Comparison of ENCODE assay signal across 1 cellular context in genomic region chr20:6074145-6074561, GRCh38.
TF ChIP-seq lines count a peak whose summit lies in the region.

No MANE protein-coding gene starts in this region.

TF ChIP-seq in HepG2, 621 proteins besides CTCF, POLR2A, EP300 and RAD21 (continued from another document and continues in another):
- TF ChIP-seq ZNF280D (CRISPR knock-in tag; IDR thresholded peaks at IDR 0.05) (no peak), TRIM24 (CRISPR knock-in tag; IDR thresholded peaks at IDR 0.05) (no peak), IKZF5 (CRISPR knock-in tag; IDR thresholded peaks at IDR 0.05) (no peak), TEAD2 (CRISPR knock-in tag; IDR thresholded peaks at IDR 0.05) (no peak), ZNF724P (CRISPR knock-in tag; IDR thresholded peaks at IDR 0.05; ENCODE audit: borderline replicate concordance) (no peak), TMF1 (CRISPR knock-in tag; IDR thresholded peaks at IDR 0.05; ENCODE audit: low read depth) (no peak), ARHGAP35 (CRISPR knock-in tag; IDR thresholded peaks at IDR 0.05; ENCODE audit: borderline replicate concordance) (no peak), RCOR2 (CRISPR knock-in tag; IDR thresholded peaks at IDR 0.05) (no peak), ZNF17 (CRISPR knock-in tag; IDR thresholded peaks at IDR 0.05) (no peak), PRDM10 (CRISPR knock-in tag; IDR thresholded peaks at IDR 0.05; ENCODE audit: low read depth) (no peak), ZNF674 (CRISPR knock-in tag; IDR thresholded peaks at IDR 0.05; ENCODE audit: low read depth) (no peak), MED1 (CRISPR knock-in tag; IDR thresholded peaks at IDR 0.05) (peak; percentile 46; the same call in 1 of the 2 replicates), ZBTB40 (IDR thresholded peaks at IDR 0.05) (no peak), ZBTB40 (CRISPR knock-in tag; IDR thresholded peaks at IDR 0.05) (no peak), TFAP4 (IDR thresholded peaks at IDR 0.05; ENCODE audit: borderline replicate concordance, low read depth) (no peak), KIAA2018 (CRISPR knock-in tag; IDR thresholded peaks at IDR 0.05; ENCODE audit: borderline replicate concordance) (no peak), RBM39 (IDR thresholded peaks at IDR 0.05; ENCODE audit: low read depth, low read length, poor library complexity, severe bottlenecking) (no peak), JUND (CRISPR knock-in tag; IDR thresholded peaks at IDR 0.05) (no peak), RFXANK (CRISPR knock-in tag; IDR thresholded peaks at IDR 0.05) (no peak), NFRKB (IDR thresholded peaks at IDR 0.05) (no peak), EEA1 (CRISPR knock-in tag; IDR thresholded peaks at IDR 0.05; ENCODE audit: borderline replicate concordance) (no peak), SNAPC5 (CRISPR knock-in tag; IDR thresholded peaks at IDR 0.05; ENCODE audit: borderline replicate concordance) (no peak)
